Comparison of ENCODE assay signal across 7 cellular contexts in genomic region chr10:50068352-50068659, GRCh38. TPM values are rescaled to one million over a fixed set of nuclear protein-coding genes. Genes with fewer than 3 reads are reported as not detected.
DNase-seq lines count a peak whose midpoint lies in the region; ATAC-seq, FAIRE-seq and TF ChIP-seq lines count a peak whose summit lies in the region.
"Not testable (repeated sequence)": the region's sequence is repeated elsewhere in the genome, so short reads cannot be mapped to it uniquely, and the experiment has no call there.

No MANE protein-coding gene starts in this region.

- H3K4me2 ChIP-seq in MM.1S (ENCODE audit: low read depth, low read length) = peak overlapping the region; percentile 27; the same call in 1 of the 2 replicates

- H3K27me3 ChIP-seq in MM.1S (replicated peaks; ENCODE audit: insufficient read depth, low read length); bronchial epithelial cell (ENCODE audit: control insufficient read depth, insufficient read depth, low read length); sigmoid colon: not testable (repeated sequence)

- not testable (repeated sequence) for H3K4me1 ChIP-seq in MM.1S (ENCODE audit: low read length); mesodermal cell (ENCODE audit: control insufficient read depth, insufficient read depth, low read length, poor library complexity, severe bottlenecking)
- peaks cover 0 to 11% (median 0%) of the 10 kb centered on the region in 4 donors for H3K4me1 ChIP-seq in sigmoid colon

- not testable (repeated sequence) for H3K79me2 ChIP-seq in MM.1S (ENCODE audit: low read length)

- not testable (repeated sequence) for H3K27me3 Mint-ChIP-seq in glutamatergic neuron (ENCODE audit: unreplicated experiment)

- H3F3A ChIP-seq in MM.1S (ENCODE audit: insufficient read depth, low read length) = not testable (repeated sequence)

- not testable (repeated sequence) for H3K4me1 Mint-ChIP-seq in glutamatergic neuron (ENCODE audit: low read depth, unreplicated experiment)

- not testable (repeated sequence) for H2AFZ ChIP-seq in MM.1S (ENCODE audit: low read length)

- TF ChIP-seq CTCF in MM.1S (IDR thresholded peaks at IDR 0.05; ENCODE audit: low read length); bronchial epithelial cell (IDR thresholded peaks at IDR 0.05; ENCODE audit: insufficient read depth, low read length, severe bottlenecking); glutamatergic neuron (IDR thresholded peaks at IDR 0.05; ENCODE audit: partially characterized antibody, unreplicated experiment); sigmoid colon (IDR thresholded peaks at IDR 0.05): not testable (repeated sequence)

- H3K9me2 ChIP-seq in MM.1S (replicated peaks; ENCODE audit: insufficient read depth, low read length) = not testable (repeated sequence)

- no CpG with 5 or more reads among the region's 13 CpGs for WGBS in mesodermal cell (ENCODE audit: insufficient coverage in 2 of 2), 2 experiments
- 1 to 2% methylated on average over 12 to 13 of the region's 13 CpGs for WGBS in sigmoid colon, 2 donors

- intact Hi-C loops in sigmoid colon (cut with DNase I) = not testable (repeated sequence)

- not testable (repeated sequence) for H3K36me3 ChIP-seq in MM.1S (replicated peaks; ENCODE audit: insufficient read depth, low read length); bronchial epithelial cell (ENCODE audit: control insufficient read depth, insufficient read depth, low read length); mesodermal cell (ENCODE audit: control insufficient read depth, insufficient read depth, low read length); sigmoid colon

- not testable (repeated sequence) for H3K9ac ChIP-seq in MM.1S (ENCODE audit: low read length)

- not testable (repeated sequence) for H3K9me3 Mint-ChIP-seq in glutamatergic neuron (ENCODE audit: unreplicated experiment)

- not testable (repeated sequence) for H3K27ac ChIP-seq in MM.1S (ENCODE audit: low read length); mesodermal cell (ENCODE audit: low read depth, low read length, severe bottlenecking)
- H3K27ac ChIP-seq in sigmoid colon = peak overlapping the region; percentile 66 to 79 (median 77)

- H3K36me3 Mint-ChIP-seq in glutamatergic neuron (ENCODE audit: unreplicated experiment) = not testable (repeated sequence)

- H4K20me1 ChIP-seq in MM.1S (ENCODE audit: insufficient read depth, low read length) = not testable (repeated sequence)

- H3K4me3 ChIP-seq in MM.1S (ENCODE audit: low read length) (peak overlapping the region; percentile 85; the same call in 1 of the 2 replicates), bronchial epithelial cell (ENCODE audit: low read depth, low read length) (peak overlapping the region; percentile 85), mesodermal cell (ENCODE audit: extremely low read depth, insufficient read depth, low read length, poor library complexity, severe bottlenecking) (peak overlapping the region; percentile 57), sigmoid colon (peak overlapping the region; percentile 58 to 89 (median 74))

- DNase-seq in MM.1S; bronchial epithelial cell (ENCODE audit: low read depth); glutamatergic neuron; sigmoid colon: not testable (repeated sequence)
- DNase-seq in activated CD8-positive, alpha-beta memory T cell treated with anti-CD3 and anti-CD28 coated beads for 24 hours = peak; percentile 58

- H3K4me3 Mint-ChIP-seq in glutamatergic neuron (ENCODE audit: unreplicated experiment) = peak overlapping the region; percentile 73

- ATAC-seq in GM18517 (IDR thresholded peaks at IDR 0.05; ENCODE audit: unreplicated experiment) = peak; percentile 22

- not testable (repeated sequence) for H3K27ac Mint-ChIP-seq in glutamatergic neuron (ENCODE audit: unreplicated experiment)

- not testable (repeated sequence) for TF ChIP-seq POLR2A in sigmoid colon (IDR thresholded peaks at IDR 0.05)

- H3K9me3 ChIP-seq in MM.1S (replicated peaks; ENCODE audit: insufficient read depth, low read length); mesodermal cell (ENCODE audit: control insufficient read depth, low read length); sigmoid colon: not testable (repeated sequence)

- FAIRE-seq in bronchial epithelial cell (lab: Jason Lieb, UNC) = not testable (repeated sequence)

- TF ChIP-seq EP300 in sigmoid colon (IDR thresholded peaks at IDR 0.05) = not testable (repeated sequence)

RNA-seq across cellular contexts. Expression of gene WASHC2A, which starts 0.6 kb away (rescaled TPM):
- 24.0 and 37.1 TPM in 2 replicates for total RNA-seq in bronchial epithelial cell
- 58.5 TPM for total RNA-seq in glutamatergic neuron (ENCODE audit: unreplicated experiment)
- 31.8 TPM for polyA plus RNA-seq in mesodermal cell (2013, experiment 1 of 2)
- polyA plus RNA-seq in mesodermal cell (2013, experiment 2 of 2) = 25.5 TPM
- total RNA-seq in sigmoid colon = 10 to 100 TPM; 26.7 to 38.5 (median 33.1) TPM
- polyA plus RNA-seq in sigmoid colon = 10 to 100 TPM; 19.8 to 40.9 (median 22.0) TPM
